In genomic region chr6:117483004-117483644, GRCh38 we compare ENCODE assay signal across 8 cellular contexts. TPM values are rescaled to one million over a fixed set of nuclear protein-coding genes. Genes with fewer than 3 reads are reported as not detected.
A peak's percentile ranks its signal among the peaks of the same experiment; 100 is the strongest.
DNase-seq lines count a peak whose midpoint lies in the region; ATAC-seq and TF ChIP-seq lines count a peak whose summit lies in the region.

No MANE protein-coding gene starts in this region.

- H3K4me3 ChIP-seq in A673 (ENCODE audit: low read depth, low read length, poor library complexity, severe bottlenecking) (peak overlapping the region; percentile 51), GM06990 (replicated peaks; ENCODE audit: low read depth, low read length) (peak overlapping the region; percentile 89), PC-3 (ENCODE audit: low read length) (peak overlapping the region; percentile 77), astrocyte of the cerebellum (ENCODE audit: low read depth, low read length) (peak overlapping the region; percentile 95)

- peak overlapping the region; percentile 88 for H3K4me2 ChIP-seq in PC-3 (ENCODE audit: low read length)

- POLR2A ChIA-PET in A673 (lab: Charles Lee; ENCODE audit: low non-redundant PET) (interaction anchor here (0.7 kb wide), 1 partner anchor 774 kb away, joined by 5 read pairs; no protein-coding TSS in a partner anchor), PC-3 (lab: Charles Lee; ENCODE audit: unreplicated experiment) (no interaction called here)

- H3K27ac ChIP-seq in A673 (ENCODE audit: low read depth, low read length, poor library complexity, severe bottlenecking), result no peak overlapping the region
- H3K27ac ChIP-seq in PC-3 (ENCODE audit: low read length), result peak overlapping the region; percentile 9; the same call in 1 of the 2 replicates

- H3K36me3 ChIP-seq in A673 (ENCODE audit: insufficient read depth, low read length, poor library complexity, severe bottlenecking) (no peaks in the 10 kb centered on the region), GM06990 (ENCODE audit: control insufficient read depth, insufficient read depth, low read length) (peaks cover 2% of the 10 kb centered on the region), PC-3 (ENCODE audit: low read depth, low read length) (peaks cover 5% of the 10 kb centered on the region; the same call in 1 of the 2 replicates)

- H3K9me2 ChIP-seq in PC-3 (replicated peaks; ENCODE audit: low read length), result no peaks in the 10 kb centered on the region

- H3K4me1 ChIP-seq in A673 (ENCODE audit: insufficient read depth, low read length, poor library complexity, severe bottlenecking) (no peaks in the 10 kb centered on the region), PC-3 (ENCODE audit: insufficient read depth, low read length) (peaks cover 23% of the 10 kb centered on the region)

- CTCF ChIA-PET in A673 (lab: Charles Lee), result no interaction called here
- CTCF ChIA-PET in PC-3 (lab: Charles Lee), result interaction anchor here (0.6 kb wide), 1 partner anchor 119 kb away, joined by 3 read pairs; the partner anchor contains the start of gene GOPC

- intact Hi-C loops in A673 (cut with micrococcal nuclease; ENCODE audit: unreplicated experiment), result no loop called here
- intact Hi-C loops in PC-3 (cut with micrococcal nuclease), result loop anchor here (1.0 to 2.0 kb wide), 3 partner anchors 9 to 66 kb away; no protein-coding TSS in a partner anchor

- DNase-seq in A673 (ENCODE audit: low spot score) (peak; percentile 38), GM06990 (ENCODE audit: extremely low read depth, insufficient read length) (peak; percentile 65), PC-3 (peak; percentile 43), astrocyte of the cerebellum (ENCODE audit: low read depth) (no peak), hypothalamus (lab: John Stamatoyannopoulos, UW) (peak in 32 of 51 donors; percentile 4 to 50 (median 22)), putamen (ENCODE audit: low spot score) (peak; percentile 9), NK-92 (lab: John Stamatoyannopoulos, UW; ENCODE audit: unreplicated experiment) (no peak)

- peaks cover 49% of the 10 kb centered on the region for H3K79me2 ChIP-seq in PC-3 (ENCODE audit: low read length)

- peak; percentile 15 for ATAC-seq in HG03135 (IDR thresholded peaks at IDR 0.05; ENCODE audit: unreplicated experiment)
- peak; percentile 44 for ATAC-seq in PC-3

- TF ChIP-seq CTCF in A673 (conservative IDR thresholded peaks at IDR 0.05; ENCODE audit: low read depth, low read length), result no peak
- TF ChIP-seq CTCF in GM06990 (IDR thresholded peaks at IDR 0.05; ENCODE audit: insufficient read depth, low read length, poor library complexity, severe bottlenecking), result no peak
- no peak for TF ChIP-seq CTCF in PC-3 (conservative IDR thresholded peaks at IDR 0.05; ENCODE audit: low read depth, low read length)
- TF ChIP-seq CTCF in astrocyte of the cerebellum (IDR thresholded peaks at IDR 0.05; ENCODE audit: low read depth, low read length, missing control alignments), result no peak

- no peaks in the 10 kb centered on the region for H3F3A ChIP-seq in PC-3 (ENCODE audit: low read length, unreplicated experiment)

- peaks cover 62% of the 10 kb centered on the region for H3K27me3 ChIP-seq in A673 (replicated peaks; ENCODE audit: insufficient read depth, low read depth, low read length, poor library complexity)
- H3K27me3 ChIP-seq in GM06990 (replicated peaks; ENCODE audit: control insufficient read depth, insufficient read depth, low read length), result no peaks in the 10 kb centered on the region
- no peaks in the 10 kb centered on the region for H3K27me3 ChIP-seq in PC-3 (ENCODE audit: low read length)

- peak overlapping the region; percentile 72 for H2AFZ ChIP-seq in PC-3 (ENCODE audit: low read length)

- in situ Hi-C loops in astrocyte of the cerebellum (cut with HindIII; ENCODE audit: low sequenced_read_pairs), result no loop called here

- H3K9me3 ChIP-seq in A673 (ENCODE audit: low read depth, low read length, poor library complexity, severe bottlenecking) (no peaks in the 10 kb centered on the region), PC-3 (ENCODE audit: low read length) (no peaks in the 10 kb centered on the region)

- no peaks in the 10 kb centered on the region for H4K20me1 ChIP-seq in PC-3 (ENCODE audit: low read length)

- no TSS peak for BruUV-seq in A673 (replicated peaks; lab: Mats Ljungman, UMichigan)
- no TSS peak for BruUV-seq in PC-3 (replicated peaks; lab: Mats Ljungman, UMichigan)

- peak overlapping the region; percentile 60 for H3K9ac ChIP-seq in PC-3 (ENCODE audit: low read length)

RNA-seq across cellular contexts. Expression of gene DCBLD1, which starts 0.7 kb away (rescaled TPM):
- 1.5 and 2.4 TPM in 2 replicates for total RNA-seq in A673 (2021)
- total RNA-seq in PC-3 (2014; rRNA removed), result 31.1 and 35.9 TPM in 2 replicates

RNA-seq across cellular contexts. Expression of gene ROS1, which starts 57.4 kb away (rescaled TPM):
- total RNA-seq in A673 (2021) (not detected in 2 replicates), PC-3 (2014; rRNA removed) (0.07 and 0.17 TPM in 2 replicates)

Comparison
In these comparisons a context has a peak if more than half of its experiments do, and no peak if none do; other contexts are left out.
1. DNase-seq: peak in A673 (single experiment), GM06990 (single experiment), PC-3 (single experiment), hypothalamus (32 of 51) and putamen (single experiment); none in astrocyte of the cerebellum (single experiment) and NK-92 (single experiment).
2. Peak in every context shown above with its lines, with median percentiles within 50 percentile points of each other: H3K4me3 ChIP-seq.